In genomic region chr14:98867726-98868125, GRCh38 we compare ENCODE assay signal across 22 cellular contexts.
"Had no signal": no experiment of that assay in that cellular context is flagged by ENCODE, and none has a peak within 500 bp of the region (broad histone marks: within the 10 kb centered on the region; RNA-seq: fewer than 3 reads in every experiment).

No MANE protein-coding gene starts in this region.

- H3K9me3 Mint-ChIP-seq: dendritic cell treated with granulocyte-macrophage colony-stimulating factor and Interleukin-4, amounts not matched to agents 40 ng/mL and 50 ng/mL, for 4 days; effector memory CD8-positive, alpha-beta T cell; endodermal cell had no signal

- H3K27me3 ChIP-seq: colonic mucosa, esophagus squamous epithelium, gastroesophageal sphincter, hepatocyte, left lung had no signal

- ATAC-seq: effector memory CD8-positive, alpha-beta T cell; esophagus mucosa; foreskin keratinocyte; gastroesophageal sphincter; heart left ventricle; left cardiac atrium; left lung; left ventricle myocardium superior; lower lobe of right lung had no signal

- H3K27ac Mint-ChIP-seq: dendritic cell treated with granulocyte-macrophage colony-stimulating factor and Interleukin-4, amounts not matched to agents 40 ng/mL and 50 ng/mL, for 4 days; effector memory CD8-positive, alpha-beta T cell; endodermal cell; immature natural killer cell had no signal

- H3K4me2 ChIP-seq: hepatocyte had no signal

- H3K36me3 Mint-ChIP-seq: immature natural killer cell had no signal

- H2AFZ ChIP-seq: hepatocyte had no signal

- DNase-seq: colonic mucosa; cortex of kidney; effector CD8-positive, alpha-beta T cell; effector memory CD8-positive, alpha-beta T cell; endodermal cell; erythroblast; esophagus squamous epithelium; foreskin keratinocyte; heart left ventricle; hypothalamus; immature natural killer cell; left cardiac atrium; left lung; left ventricle myocardium superior; lower lobe of right lung; mesenchymal stem cell; midbrain had no signal

- H3K4me3 ChIP-seq: colonic mucosa, esophagus squamous epithelium, gastroesophageal sphincter, heart left ventricle, hepatocyte, left lung, lower lobe of right lung had no signal

- H3K36me3 ChIP-seq: colonic mucosa, esophagus squamous epithelium, gastroesophageal sphincter, heart left ventricle, left lung, lower lobe of right lung had no signal

- H3K79me2 ChIP-seq: hepatocyte had no signal

- H3K9me3 ChIP-seq: colonic mucosa, esophagus squamous epithelium, gastroesophageal sphincter, heart left ventricle, left lung, lower lobe of right lung had no signal

- H3K4me1 Mint-ChIP-seq: endodermal cell, immature natural killer cell had no signal

- H3K4me1 ChIP-seq: colonic mucosa, esophagus squamous epithelium, foreskin keratinocyte, gastroesophageal sphincter, heart left ventricle, left lung, lower lobe of right lung had no signal

- H3K4me3 Mint-ChIP-seq: dendritic cell treated with granulocyte-macrophage colony-stimulating factor and Interleukin-4, amounts not matched to agents 40 ng/mL and 50 ng/mL, for 4 days; effector memory CD8-positive, alpha-beta T cell; endodermal cell; immature natural killer cell had no signal

- H3K27ac ChIP-seq: colonic mucosa, epithelial cell of prostate, esophagus squamous epithelium, foreskin keratinocyte, gastroesophageal sphincter, heart left ventricle, hepatocyte, left lung, lower lobe of right lung had no signal
